Comparison of ENCODE assay signal across 9 cellular contexts in genomic region chr4:128847074-128847724, GRCh38. TPM values are rescaled to one million over a fixed set of nuclear protein-coding genes. Genes with fewer than 3 reads are reported as not detected.
DNase-seq lines count a peak whose midpoint lies in the region; TF ChIP-seq lines count a peak whose summit lies in the region.
"Had no signal": no experiment of that assay in that cellular context is flagged by ENCODE, and none has a peak within 500 bp of the region (broad histone marks: within the 10 kb centered on the region; RNA-seq: fewer than 3 reads in every experiment).

No MANE protein-coding gene starts in this region.

- peaks cover 36% of the 10 kb centered on the region for H3K36me3 Mint-ChIP-seq in activated naive CD8-positive, alpha-beta T cell treated with anti-CD3 and anti-CD28 coated beads for 36 hours
- peaks cover 57% of the 10 kb centered on the region for H3K36me3 Mint-ChIP-seq in osteocyte (ENCODE audit: unreplicated experiment)
- H3K36me3 Mint-ChIP-seq in mesothelial cell of epicardium = peaks cover 45% of the 10 kb centered on the region

- TF ChIP-seq CTCF in osteocyte (IDR thresholded peaks at IDR 0.05) = no peak
- no peak for TF ChIP-seq CTCF in mesothelial cell of epicardium (IDR thresholded peaks at IDR 0.05; ENCODE audit: unreplicated experiment)

- CTCF ChIA-PET in HEK293T (lab: Yijun Ruan, JAX) = no interaction called here

- no peaks in the 10 kb centered on the region for H3K9me3 Mint-ChIP-seq in activated naive CD8-positive, alpha-beta T cell treated with anti-CD3 and anti-CD28 coated beads for 36 hours
- H3K9me3 Mint-ChIP-seq in osteocyte (ENCODE audit: unreplicated experiment) (no peaks in the 10 kb centered on the region), mesothelial cell of epicardium (no peaks in the 10 kb centered on the region)

- H3K27me3 Mint-ChIP-seq in activated naive CD8-positive, alpha-beta T cell treated with anti-CD3 and anti-CD28 coated beads for 36 hours = no peaks in the 10 kb centered on the region
- H3K27me3 Mint-ChIP-seq in osteocyte (ENCODE audit: unreplicated experiment) (no peaks in the 10 kb centered on the region), mesothelial cell of epicardium (ENCODE audit: low read depth) (no peaks in the 10 kb centered on the region)

- peak; percentile 24 to 47 for DNase-seq in NCI-H2081 (lab: John Stamatoyannopoulos, UW)
- no peak for DNase-seq in NCI-H2081 treated with DMSO at 0.1 percent for 48 hours (lab: John Stamatoyannopoulos, UW)
- DNase-seq in NCI-H2029 treated with DMSO at 0.1 percent for 48 hours (lab: John Stamatoyannopoulos, UW) = peak; percentile 35
- DNase-seq in activated naive CD8-positive, alpha-beta T cell treated with anti-CD3 and anti-CD28 coated beads for 36 hours = no peak
- DNase-seq in osteocyte (ENCODE audit: extremely low spot score, unreplicated experiment) = no peak
- DNase-seq in stimulated activated CD4-positive, alpha-beta T cell treated with anti-CD3 and anti-CD28 coated beads, Interleukin-4, amount 100 ng/mL, for 1 hour = no peak
- no peak for DNase-seq in HEK293T (ENCODE audit: extremely low spot score)
- DNase-seq in mesothelial cell of epicardium (ENCODE audit: low spot score in 2 of 2, unreplicated experiment in 2 of 2) = no peak
- DNase-seq: aorta had no signal

- POLR2A ChIA-PET in HEK293T (lab: Yijun Ruan, JAX) = no interaction called here

- no peak overlapping the region for H3K4me3 Mint-ChIP-seq in activated naive CD8-positive, alpha-beta T cell treated with anti-CD3 and anti-CD28 coated beads for 36 hours
- H3K4me3 Mint-ChIP-seq in osteocyte (ENCODE audit: unreplicated experiment) = no peak overlapping the region
- no peak overlapping the region for H3K4me3 Mint-ChIP-seq in mesothelial cell of epicardium

- H3K4me1 Mint-ChIP-seq in activated naive CD8-positive, alpha-beta T cell treated with anti-CD3 and anti-CD28 coated beads for 36 hours = peaks cover 9% of the 10 kb centered on the region
- H3K4me1 Mint-ChIP-seq in osteocyte (ENCODE audit: unreplicated experiment) = peaks cover 44% of the 10 kb centered on the region
- no peaks in the 10 kb centered on the region for H3K4me1 Mint-ChIP-seq in mesothelial cell of epicardium

- H3K27ac Mint-ChIP-seq in activated naive CD8-positive, alpha-beta T cell treated with anti-CD3 and anti-CD28 coated beads for 36 hours = peak overlapping the region; percentile 47
- H3K27ac Mint-ChIP-seq in osteocyte (ENCODE audit: unreplicated experiment) (peak overlapping the region; percentile 54), mesothelial cell of epicardium (no peak overlapping the region)

TF ChIP-seq in HEK293T, 16 proteins besides CTCF, POLR2A, EP300 and RAD21:
- no peak for TF ChIP-seq BHLHE40 (IDR thresholded peaks at IDR 0.05; ENCODE audit: borderline replicate concordance)
- TF ChIP-seq ELF4 (IDR thresholded peaks at IDR 0.05) = no peak

RNA-seq across cellular contexts. Expression of gene JADE1, which starts 37.7 kb away (rescaled TPM):
- total RNA-seq in activated naive CD8-positive, alpha-beta T cell treated with anti-CD3 and anti-CD28 coated beads for 36 hours = 10 to 100 TPM; 29.7 to 31.5 TPM
- 19.7 and 20.4 TPM in 2 replicates for total RNA-seq in osteocyte
- 18.6 to 21.0 TPM (median 19.8 TPM) in 3 replicates for total RNA-seq in mesothelial cell of epicardium

Comparison
In these comparisons a context has a peak if more than half of its experiments do, and no peak if none do; other contexts are left out.
1. DNase-seq: peak in NCI-H2081 (2 of 2) and NCI-H2029 treated with DMSO at 0.1 percent for 48 hours (single experiment); none in NCI-H2081 treated with DMSO at 0.1 percent for 48 hours (single experiment), activated naive CD8-positive, alpha-beta T cell treated with anti-CD3 and anti-CD28 coated beads for 36 hours (single experiment), osteocyte (single experiment), stimulated activated CD4-positive, alpha-beta T cell treated with anti-CD3 and anti-CD28 coated beads, Interleukin-4, amount 100 ng/mL, for 1 hour (single experiment), HEK293T (single experiment) and mesothelial cell of epicardium (0 of 2).